In the genomic region with DNA sequence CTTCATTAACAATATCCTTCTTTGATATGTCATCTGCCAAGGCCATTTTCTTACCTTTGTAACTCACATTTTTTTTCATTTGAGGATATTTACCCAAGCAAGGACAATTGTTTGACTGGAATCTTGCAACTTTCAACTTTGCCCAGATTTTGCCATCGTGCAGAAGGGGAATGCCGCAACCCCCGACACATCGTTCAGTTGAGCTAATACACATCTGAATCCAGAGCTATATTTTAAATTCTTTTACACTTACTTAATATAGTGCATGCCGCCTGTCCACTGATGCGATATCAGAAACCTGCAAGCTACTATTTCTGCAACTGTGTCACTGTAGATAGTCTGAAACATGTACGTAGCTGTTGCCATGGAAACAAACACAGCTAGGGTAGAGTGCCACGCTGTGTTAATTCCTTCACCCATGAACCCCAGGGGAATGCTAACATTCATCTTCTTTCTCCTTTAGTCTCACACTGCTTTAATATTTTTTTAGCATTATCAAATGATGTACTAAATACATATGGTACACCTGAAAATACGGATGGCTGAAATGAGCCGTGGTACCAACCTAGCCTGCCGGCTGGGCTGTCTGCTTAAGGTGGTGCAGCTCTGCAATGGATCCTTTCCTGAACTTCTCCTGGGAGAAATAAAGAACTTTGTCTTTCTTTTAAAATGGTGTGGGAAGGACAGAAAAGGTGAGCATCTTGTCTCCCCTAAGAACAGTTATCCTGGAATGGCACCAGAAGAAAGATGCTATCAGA, we compare ENCODE assay signal across 7 cellular contexts.
DNase-seq lines count a peak whose midpoint lies in the region; ATAC-seq and TF ChIP-seq lines count a peak whose summit lies in the region.

No MANE protein-coding gene starts in this region.

- H3K36me3 ChIP-seq in trophoblast cell (ENCODE audit: control insufficient read depth in 1 of 2, insufficient read depth in 2 of 2, low read length in 2 of 2) (no peaks in the 10 kb centered on the region), aorta (ENCODE audit: control insufficient read depth in 1 of 2, insufficient read depth in 2 of 2, low read length in 1 of 2) (no peaks in the 10 kb centered on the region)

- H3K23ac ChIP-seq in trophoblast cell (ENCODE audit: low read length): no peak overlapping the region

- WGBS in trophoblast cell (ENCODE audit: extremely low coverage, insufficient coverage, insufficient read length): no CpG with 5 or more reads among the region's 11 CpGs
- 36 to 42% methylated on average over 11 of the region's 11 CpGs for WGBS in aorta, 2 donors

- no peaks in the 10 kb centered on the region for H3K4me1 ChIP-seq in trophoblast cell (ENCODE audit: control insufficient read depth in 1 of 2, insufficient read depth in 2 of 2, low read length in 2 of 2)
- H3K4me1 ChIP-seq in aorta (ENCODE audit: control insufficient read depth in 1 of 2, insufficient read depth in 2 of 2, low read length in 2 of 2): peaks cover 0 to 3% of the 10 kb centered on the region in 2 donors

- H3K27me3 ChIP-seq in trophoblast cell (ENCODE audit: insufficient read depth, low read length): no peaks in the 10 kb centered on the region
- no peaks in the 10 kb centered on the region for H3K27me3 ChIP-seq in aorta (ENCODE audit: control insufficient read depth in 1 of 2, insufficient read depth in 2 of 2, low read length in 1 of 2)

- H3K79me2 ChIP-seq in trophoblast cell (ENCODE audit: control insufficient read depth, insufficient read depth, low read length, poor library complexity): no peaks in the 10 kb centered on the region

- no peak overlapping the region for H4K12ac ChIP-seq in trophoblast cell (ENCODE audit: low read depth, low read length)

- no peak overlapping the region for H2AFZ ChIP-seq in trophoblast cell (ENCODE audit: insufficient read depth, low read length, poor library complexity)

- H2BK12ac ChIP-seq in trophoblast cell (ENCODE audit: low read length): no peak overlapping the region

- no peak overlapping the region for H4K91ac ChIP-seq in trophoblast cell (ENCODE audit: low read depth, low read length)

- no peaks in the 10 kb centered on the region for H3K9me3 ChIP-seq in trophoblast cell (ENCODE audit: insufficient read depth, low read depth, low read length)
- H3K9me3 ChIP-seq in aorta (ENCODE audit: control insufficient read depth, low read length): no peaks in the 10 kb centered on the region

- H3K14ac ChIP-seq in trophoblast cell (ENCODE audit: low read length): no peak overlapping the region

- H3K4me2 ChIP-seq in trophoblast cell (ENCODE audit: low read length): no peak overlapping the region

- DNase-seq in NCI-H748 treated with DMSO at 0.1 percent for 48 hours (lab: John Stamatoyannopoulos, UW): peak; percentile 25
- DNase-seq in trophoblast cell: peak; percentile 24 to 76
- no peak for DNase-seq in foreskin fibroblast
- no peak for DNase-seq in aorta
- no peak for DNase-seq in activated naive CD4-positive, alpha-beta T cell treated with anti-CD3 and anti-CD28 coated beads, Interleukin-2, amount 50 U/mL, for 16 hours

- H3K79me1 ChIP-seq in trophoblast cell (ENCODE audit: low read length): no peaks in the 10 kb centered on the region

- H2BK120ac ChIP-seq in trophoblast cell (ENCODE audit: insufficient read depth, low read length, poor library complexity): no peak overlapping the region

- no peak overlapping the region for H3K4me3 ChIP-seq in trophoblast cell (ENCODE audit: low read depth, low read length)
- H3K4me3 ChIP-seq in foreskin fibroblast (ENCODE audit: low read depth in 1 of 2, low read length in 2 of 2): no peak overlapping the region
- H3K4me3 ChIP-seq in aorta (ENCODE audit: low read length in 2 of 2): no peak overlapping the region

- H3K9ac ChIP-seq in trophoblast cell (ENCODE audit: low read length): no peak overlapping the region

- no peak overlapping the region for H2BK5ac ChIP-seq in trophoblast cell (ENCODE audit: low read depth, low read length, poor library complexity)

- no peak overlapping the region for H2AK5ac ChIP-seq in trophoblast cell (ENCODE audit: low read length)

- intact Hi-C loops in aorta (cut with DNase I): no loop called here

- ATAC-seq in GM19023 (IDR thresholded peaks at IDR 0.05; ENCODE audit: unreplicated experiment) (peak; percentile 90), HG02759 (IDR thresholded peaks at IDR 0.05; ENCODE audit: unreplicated experiment) (peak; percentile 96), aorta (ENCODE audit: low FRiP score) (no peak)

- H3K27ac ChIP-seq in trophoblast cell (ENCODE audit: low read depth, low read length) (no peak overlapping the region), aorta (ENCODE audit: low read depth in 1 of 2, low read length in 2 of 2) (no peak overlapping the region)

- no peak for TF ChIP-seq CTCF in foreskin fibroblast (IDR thresholded peaks at IDR 0.05; ENCODE audit: low read depth, low read length)

- H3K4ac ChIP-seq in trophoblast cell (ENCODE audit: low read depth, low read length): no peak overlapping the region

- no peak overlapping the region for H4K8ac ChIP-seq in trophoblast cell (ENCODE audit: low read depth, low read length)

- H3K18ac ChIP-seq in trophoblast cell (ENCODE audit: low read length): no peak overlapping the region

Comparison
In these comparisons a context has a peak if more than half of its experiments do, and no peak if none do; other contexts are left out.
1. DNase-seq: peak in NCI-H748 treated with DMSO at 0.1 percent for 48 hours (single experiment) and trophoblast cell (2 of 2); none in foreskin fibroblast (0 of 2), aorta (0 of 2) and activated naive CD4-positive, alpha-beta T cell treated with anti-CD3 and anti-CD28 coated beads, Interleukin-2, amount 50 U/mL, for 16 hours (single experiment).